Comparison of ENCODE assay signal across 18 cellular contexts in the genomic region with DNA sequence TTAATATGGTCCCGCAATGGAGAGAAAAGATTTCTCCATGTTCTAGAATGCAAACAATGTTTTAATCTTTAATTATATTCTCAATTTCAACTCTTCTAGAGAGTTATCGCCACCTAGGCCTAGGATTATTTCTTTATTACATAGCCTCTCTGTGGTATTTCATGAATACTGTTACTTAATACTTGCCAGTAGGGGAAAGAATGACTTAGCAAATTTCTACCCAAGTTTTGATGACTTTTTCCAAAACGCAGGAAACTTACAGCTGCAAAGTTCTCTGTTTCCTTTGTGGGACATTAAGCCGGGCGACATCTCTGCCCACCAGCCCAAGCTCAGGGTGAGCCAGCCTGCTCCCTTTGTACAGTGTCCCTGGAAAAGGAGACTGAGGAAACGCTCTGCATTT.
DNase-seq lines count a peak whose midpoint lies in the region; ATAC-seq, FAIRE-seq and TF ChIP-seq lines count a peak whose summit lies in the region.
"Had no signal": no experiment of that assay in that cellular context is flagged by ENCODE, and none has a peak within 500 bp of the region (broad histone marks: within the 10 kb centered on the region; RNA-seq: fewer than 3 reads in every experiment).

No MANE protein-coding gene starts in this region.

- TF ChIP-seq CTCF in AG10803 (conservative IDR thresholded peaks at IDR 0.05; ENCODE audit: low read length) (no peak; the same call in 1 of the 2 replicates), K562 (IDR thresholded peaks at IDR 0.05 in 2 of 3, conservative IDR thresholded peaks at IDR 0.05 in 1 of 3; ENCODE audit: insufficient read depth in 2 of 3, low read depth in 1 of 3, low read length in 3 of 3) (no peak)

- peaks cover 0 to 6% of the 10 kb centered on the region in 2 donors for H3K36me3 Mint-ChIP-seq in activated naive CD4-positive, alpha-beta T cell treated with anti-CD3 and anti-CD28 coated beads, Interleukin-2, amount 50 U/mL, for 72 hours

- in situ Hi-C loops in K562 (cut with MboI), result no loop called here

- no peaks in the 10 kb centered on the region for H3K9me3 ChIP-seq in HUES64 (ENCODE audit: insufficient read depth, low read depth, low read length)
- H3K9me3 ChIP-seq in K562 (replicated peaks; ENCODE audit: control insufficient read depth, insufficient read depth, low read depth, low read length), result no peaks in the 10 kb centered on the region
- H3K9me3 ChIP-seq in MG63, result no peaks in the 10 kb centered on the region
- H3K9me3 ChIP-seq: heart right ventricle had no signal

- TF ChIP-seq RAD21 in K562 (CRISPR knock-in tag; conservative IDR thresholded peaks at IDR 0.05 in 1 of 2, IDR thresholded peaks at IDR 0.05 in 1 of 2), result no peak

- no peak for ATAC-seq in K562
- no peak for ATAC-seq in GM21447 (IDR thresholded peaks at IDR 0.05; ENCODE audit: unreplicated experiment)
- no peak for ATAC-seq in activated naive CD4-positive, alpha-beta T cell treated with anti-CD3 and anti-CD28 coated beads, Interleukin-2, amount 50 U/mL, for 72 hours
- ATAC-seq: activated CD4-positive, CD25-positive, alpha-beta regulatory T cell treated with anti-CD3 and anti-CD28 coated beads, Interleukin-2, amount 50 U/mL, for 24 hours had no signal

- no peaks in the 10 kb centered on the region for H3K9me3 Mint-ChIP-seq in activated naive CD4-positive, alpha-beta T cell treated with anti-CD3 and anti-CD28 coated beads, Interleukin-2, amount 50 U/mL, for 72 hours
- H3K9me3 Mint-ChIP-seq: T-helper 1 cell treated with Interleukin-12 subunit alpha and Interleukin-12 subunit beta and Interleukin-4 antibody, amounts not matched to agents 30 μg/mL and 1 μg/mL, for 36 hours had no signal

- DNase-seq in AG10803 (ENCODE audit: low read depth) (peak; percentile 32), K562 (ENCODE audit: extremely low read depth in 1 of 4, low spot score in 3 of 4) (no peak), iris pigment epithelial cell (ENCODE audit: low read depth) (peak; percentile 39), MG63 (no peak), pons (ENCODE audit: low spot score) (no peak)
- no peak for DNase-seq in activated naive CD4-positive, alpha-beta T cell treated with anti-CD3 and anti-CD28 coated beads, Interleukin-2, amount 50 U/mL, for 72 hours (ENCODE audit: low spot score in 2 of 2)
- DNase-seq: activated effector memory CD4-positive, alpha-beta T cell treated with Interleukin-2 at 50 U/mL for 16 hours; heart right ventricle; kidney glomerular epithelial cell; MM.1S; RPMI8226; spleen; stimulated activated naive CD4-positive, alpha-beta T cell treated with Interleukin-2 at 50 U/mL for 16 hours had no signal

- H3K27ac ChIP-seq in HUES64 (ENCODE audit: low read depth, low read length), result peak overlapping the region; percentile 66
- H3K27ac ChIP-seq in K562 (ENCODE audit: extremely low read depth, low read depth, low read length), result no peak overlapping the region
- H3K27ac ChIP-seq: heart right ventricle had no signal

- TF ChIP-seq EP300 in K562 (IDR thresholded peaks at IDR 0.05; ENCODE audit: low read length), result no peak

- H3K4me3 ChIP-seq in AG10803 (ENCODE audit: low read length), result no peak overlapping the region
- no peak overlapping the region for H3K4me3 ChIP-seq in HUES64 (ENCODE audit: low read length)
- H3K4me3 ChIP-seq in K562, result no peak overlapping the region
- no peak overlapping the region for H3K4me3 ChIP-seq in MG63
- H3K4me3 ChIP-seq: heart right ventricle, spleen had no signal

- no peak for FAIRE-seq in K562 (lab: Jason Lieb, UNC)
- FAIRE-seq: urothelium cell line had no signal

- 86% methylated on average over 4 of the region's 6 CpGs for WGBS in HUES64
- 72% methylated on average over 6 of the region's 6 CpGs for WGBS in K562 (ENCODE audit: insufficient coverage, low coverage, missing lambda C conversion rate)

- H3K79me2 ChIP-seq in K562 (ENCODE audit: control insufficient read depth, insufficient read depth, low read length), result no peaks in the 10 kb centered on the region

- H3K9me1 ChIP-seq in K562 (ENCODE audit: control insufficient read depth, insufficient read depth, low read length), result no peaks in the 10 kb centered on the region

- H3K36me3 ChIP-seq in HUES64 (ENCODE audit: insufficient read depth, low read length) (no peaks in the 10 kb centered on the region), K562 (ENCODE audit: control insufficient read depth, insufficient read depth, low read length) (no peaks in the 10 kb centered on the region), MG63 (peaks cover 2% of the 10 kb centered on the region; the same call in 1 of the 2 replicates)
- H3K36me3 ChIP-seq: heart right ventricle had no signal

- H3K4me1 ChIP-seq in HUES64 (ENCODE audit: insufficient read depth, low read length) (peaks cover 66% of the 10 kb centered on the region), K562 (replicated peaks in 1 of 2; ENCODE audit: control insufficient read depth in 2 of 2, insufficient read depth in 2 of 2, low read length in 2 of 2) (peaks cover 0 to 3% of the 10 kb centered on the region in 2 experiments; a peak in 1 of 5 replicates)

- no peak overlapping the region for H3K9ac ChIP-seq in HUES64 (ENCODE audit: low read depth, low read length)
- no peak overlapping the region for H3K9ac ChIP-seq in K562 (ENCODE audit: insufficient read depth in 1 of 2, low read depth in 2 of 2, low read length in 2 of 2)

- intact Hi-C loops in K562 (cut with micrococcal nuclease), result no loop called here

- no peak overlapping the region for H3K27ac Mint-ChIP-seq in activated naive CD4-positive, alpha-beta T cell treated with anti-CD3 and anti-CD28 coated beads, Interleukin-2, amount 50 U/mL, for 72 hours

- H3K4me2 ChIP-seq in K562 (ENCODE audit: insufficient read depth, low read length), result no peak overlapping the region

- no peak for TF ChIP-seq POLR2A in K562 (conservative IDR thresholded peaks at IDR 0.05)

- POLR2A ChIA-PET in K562 (lab: Yijun Ruan, JAX), result no interaction called here

- H3K27me3 ChIP-seq in HUES64 (ENCODE audit: insufficient read depth, low read length), result no peaks in the 10 kb centered on the region
- no peaks in the 10 kb centered on the region for H3K27me3 ChIP-seq in K562 (ENCODE audit: control insufficient read depth in 2 of 2, insufficient read depth in 2 of 2, low read length in 2 of 2)
- no peaks in the 10 kb centered on the region for H3K27me3 ChIP-seq in MG63
- H3K27me3 ChIP-seq: heart right ventricle, spleen had no signal

- BruUV-seq in K562 (replicated peaks; lab: Mats Ljungman, UMichigan), result no TSS peak

- no peaks in the 10 kb centered on the region for H4K20me1 ChIP-seq in K562 (replicated peaks; ENCODE audit: control insufficient read depth, insufficient read depth, low read length)

- no peak overlapping the region for H2AFZ ChIP-seq in K562 (ENCODE audit: low read depth, low read length)

- CTCF ChIA-PET in K562 (lab: Yijun Ruan, JAX; ENCODE audit: low intra/inter-chr PET ratio), result no interaction called here

TF ChIP-seq in K562, 482 proteins besides CTCF, POLR2A, EP300 and RAD21 (continues in another document):
- TF ChIP-seq RBM14 (IDR thresholded peaks at IDR 0.05; ENCODE audit: borderline replicate concordance, insufficient read depth, low read depth, low read length) (no peak), HIVEP1 (CRISPR knock-in tag; IDR thresholded peaks at IDR 0.05) (no peak), C11orf30 (IDR thresholded peaks at IDR 0.05; ENCODE audit: low read depth) (peak; percentile 23; the same call in 1 of the 2 replicates), ELF2 (CRISPR knock-in tag; IDR thresholded peaks at IDR 0.05) (no peak), STAG1 (CRISPR knock-in tag; IDR thresholded peaks at IDR 0.05; ENCODE audit: borderline replicate concordance) (no peak), ILK (tag; IDR thresholded peaks at IDR 0.05; ENCODE audit: borderline replicate concordance, low read depth) (no peak), ZNF511 (CRISPR knock-in tag; IDR thresholded peaks at IDR 0.05) (no peak), ZNF197 (CRISPR knock-in tag; IDR thresholded peaks at IDR 0.05; ENCODE audit: low read depth) (no peak), TCFL5 (CRISPR knock-in tag; conservative IDR thresholded peaks at IDR 0.05) (no peak), ZBTB33 (CRISPR knock-in tag; IDR thresholded peaks at IDR 0.05) (no peak)

Comparison
In these comparisons a context has a peak if more than half of its experiments do, and no peak if none do; other contexts are left out.
1. DNase-seq: peak in AG10803 (single experiment) and iris pigment epithelial cell (single experiment); none in K562 (0 of 4), activated naive CD4-positive, alpha-beta T cell treated with anti-CD3 and anti-CD28 coated beads, Interleukin-2, amount 50 U/mL, for 72 hours (0 of 2), MG63 (single experiment) and pons (single experiment).